8 cellular contexts compared by ENCODE assay signal in genomic region chr9:75089369-75089766, GRCh38. TPM values are rescaled to one million over a fixed set of nuclear protein-coding genes. Genes with fewer than 3 reads are reported as not detected.
DNase-seq lines count a peak whose midpoint lies in the region; ATAC-seq and TF ChIP-seq lines count a peak whose summit lies in the region.

No MANE protein-coding gene starts in this region.

- TF ChIP-seq CTCF in heart right ventricle (IDR thresholded peaks at IDR 0.05) = no peak
- TF ChIP-seq CTCF in breast epithelium (IDR thresholded peaks at IDR 0.05) = no peak
- TF ChIP-seq CTCF in mesothelial cell of epicardium (IDR thresholded peaks at IDR 0.05; ENCODE audit: unreplicated experiment) = no peak
- no peak for TF ChIP-seq CTCF in uterus (IDR thresholded peaks at IDR 0.05)

- peak overlapping the region; percentile 98 for H3K27ac Mint-ChIP-seq in mesothelial cell of epicardium

- peak overlapping the region; percentile 96 for H3K4me3 Mint-ChIP-seq in mesothelial cell of epicardium

- intact Hi-C loops in heart right ventricle (cut with DNase I) (loop anchor here in 5 of 10 donors (5.0 to 10.0 kb wide), 6 partner anchors 63 to 1305 kb away; partner anchors contain the start of genes C9orf40 (in 2 of the 5), CARNMT1 (in 1 of the 5) and RFK (in 1 of the 5)), Right ventricle myocardium superior (cut with DNase I) (no loop called here), breast epithelium (cut with DNase I; ENCODE audit: low total_unique reads) (no loop called here), uterus (cut with DNase I; ENCODE audit: low total_unique reads) (loop anchor here (10.0 kb wide), 1 partner anchor 135 kb away; the partner anchor contains the start of gene C9orf40)

- H3K27ac ChIP-seq in heart right ventricle = peak overlapping the region in 9 of 10 donors; percentile 87 to 99 (median 95)
- H3K27ac ChIP-seq in breast epithelium = peak overlapping the region; percentile 93 to 98
- H3K27ac ChIP-seq in uterus = peak overlapping the region; percentile 93 to 96

- no peaks in the 10 kb centered on the region for H3K36me3 Mint-ChIP-seq in mesothelial cell of epicardium

- no peaks in the 10 kb centered on the region for H3K27me3 Mint-ChIP-seq in mesothelial cell of epicardium (ENCODE audit: low read depth)

- H3K4me1 ChIP-seq in heart right ventricle = peaks cover 0 to 77% (median 47%) of the 10 kb centered on the region in 9 donors
- H3K4me1 ChIP-seq in breast epithelium = peaks cover 0 to 10% of the 10 kb centered on the region in 2 donors
- peaks cover 0 to 9% of the 10 kb centered on the region in 2 donors for H3K4me1 ChIP-seq in uterus

- H3K9me3 ChIP-seq in heart right ventricle (no peaks in the 10 kb centered on the region), breast epithelium (no peaks in the 10 kb centered on the region), uterus (no peaks in the 10 kb centered on the region)

- H3K4me3 ChIP-seq in heart right ventricle = peak overlapping the region; percentile 66 to 99 (median 93)
- H3K4me3 ChIP-seq in breast epithelium = peak overlapping the region; percentile 72 to 95 (median 94)
- H3K4me3 ChIP-seq in uterus = peak overlapping the region; percentile 85 to 96

- no peaks in the 10 kb centered on the region for H3K27me3 ChIP-seq in heart right ventricle
- no peaks in the 10 kb centered on the region for H3K27me3 ChIP-seq in breast epithelium
- H3K27me3 ChIP-seq in uterus = no peaks in the 10 kb centered on the region

- no peaks in the 10 kb centered on the region for H3K9me3 Mint-ChIP-seq in mesothelial cell of epicardium

- no peak for ATAC-seq in heart right ventricle
- ATAC-seq in Right ventricle myocardium superior (ENCODE audit: poor library complexity) = no peak
- ATAC-seq in HG03439 (IDR thresholded peaks at IDR 0.05; ENCODE audit: unreplicated experiment) = no peak
- no peak for ATAC-seq in GM18867 (IDR thresholded peaks at IDR 0.05; ENCODE audit: unreplicated experiment)

- DNase-seq in heart right ventricle (no peak), Right ventricle myocardium superior (no peak), breast epithelium (ENCODE audit: low spot score in 2 of 2) (no peak), mesothelial cell of epicardium (ENCODE audit: low spot score in 2 of 2, unreplicated experiment in 2 of 2) (no peak), uterus (no peak), D341Med (ENCODE audit: low spot score) (no peak)

- peaks cover 40% of the 10 kb centered on the region for H3K4me1 Mint-ChIP-seq in mesothelial cell of epicardium

- H3K36me3 ChIP-seq in heart right ventricle (no peaks in the 10 kb centered on the region), breast epithelium (no peaks in the 10 kb centered on the region), uterus (no peaks in the 10 kb centered on the region)

- TF ChIP-seq POLR2A in breast epithelium (IDR thresholded peaks at IDR 0.05) (no peak), uterus (IDR thresholded peaks at IDR 0.05) (no peak)

- WGBS in heart right ventricle, 2 donors = 20 to 25% methylated on average over 11 of the region's 11 CpGs

RNA-seq across cellular contexts. Expression of gene OSTF1, which starts 1.1 kb away (rescaled TPM):
- total RNA-seq in heart right ventricle = 10 to 100 TPM; 15.8 to 37.7 (median 20.7) TPM
- polyA plus RNA-seq in heart right ventricle = 10 to 100 TPM; 19.3 to 25.8 TPM
- 20.6 TPM for total RNA-seq in Right ventricle myocardium superior
- total RNA-seq in breast epithelium = 10 to 100 TPM; 26.9 to 38.9 (median 36.4) TPM
- total RNA-seq in mesothelial cell of epicardium = 10.5 to 13.3 TPM (median 10.7 TPM) in 3 replicates
- total RNA-seq in uterus = 10 to 100 TPM in 3 of 4 donors, 1 to 10 TPM in 1; 3.3 to 54.4 (median 32.2) TPM

RNA-seq across cellular contexts. Expression of gene NMRK1, which starts 1.4 kb away (rescaled TPM):
- total RNA-seq in heart right ventricle (10 to 100 TPM in 6 of 10 donors, 1 to 10 TPM in 4; 4.7 to 15.9 (median 11.2) TPM), Right ventricle myocardium superior (17.3 TPM), breast epithelium (10 to 100 TPM; 21.8 to 27.9 (median 27.7) TPM), mesothelial cell of epicardium (7.6 to 9.0 TPM (median 7.9 TPM) in 3 replicates), uterus (10 to 100 TPM in 3 of 4 donors, 1 to 10 TPM in 1; 1.3 to 32.5 (median 15.6) TPM)
- polyA plus RNA-seq in heart right ventricle = 10 to 100 TPM; 12.6 to 51.6 TPM
